In genomic region chr22:19579113-19579811, GRCh38 we compare ENCODE assay signal across 1 cellular context.
TF ChIP-seq lines count a peak whose summit lies in the region.

No MANE protein-coding gene starts in this region.

TF ChIP-seq in K562, 482 proteins besides CTCF, POLR2A, EP300 and RAD21 (continues in another document):
- TF ChIP-seq SRF (CRISPR knock-in tag; IDR thresholded peaks at IDR 0.05) (peak in 1 of 2 experiments; percentile 21; a peak in 1 of 4 replicates), NFE2L1 (tag; IDR thresholded peaks at IDR 0.05; ENCODE audit: borderline replicate concordance, low read depth) (no peak), RBM25 (IDR thresholded peaks at IDR 0.05; ENCODE audit: low read depth, low read length, severe bottlenecking) (no peak), CSDE1 (IDR thresholded peaks at IDR 0.05) (no peak), HSF4 (CRISPR knock-in tag; IDR thresholded peaks at IDR 0.05; ENCODE audit: borderline replicate concordance) (no peak; the same call in 1 of the 2 replicates), CBFB (CRISPR knock-in tag; IDR thresholded peaks at IDR 0.05) (no peak), SREBF1 (IDR thresholded peaks at IDR 0.05; ENCODE audit: borderline replicate concordance, low read depth, low read length) (no peak), ELF2 (CRISPR knock-in tag; IDR thresholded peaks at IDR 0.05) (0 out of 2 replicates have a peak, but pooled peaks have one; percentile 23), CAMTA2 (CRISPR knock-in tag; conservative IDR thresholded peaks at IDR 0.05) (peak; percentile 87; the same call in 1 of the 2 replicates), MBD2 (IDR thresholded peaks at IDR 0.05; ENCODE audit: borderline replicate concordance, low read depth) (0 out of 2 replicates have a peak, but pooled peaks have one; percentile 15), HMG20A (CRISPR knock-in tag; conservative IDR thresholded peaks at IDR 0.05) (0 out of 2 replicates have a peak, but pooled peaks have one; percentile 31), ATF1 (CRISPR knock-in tag; IDR thresholded peaks at IDR 0.05) (0 out of 2 replicates have a peak, but pooled peaks have one; percentile 14), ATF1 (tag; IDR thresholded peaks at IDR 0.05) (no peak), RUNX1 (IDR thresholded peaks at IDR 0.05; ENCODE audit: low read depth) (no peak), ZNF354B (CRISPR knock-in tag; IDR thresholded peaks at IDR 0.05) (0 out of 2 replicates have a peak, but pooled peaks have one; percentile 21), HOMEZ (CRISPR knock-in tag; IDR thresholded peaks at IDR 0.05) (0 out of 2 replicates have a peak, but pooled peaks have one; percentile 6), PHF20 (IDR thresholded peaks at IDR 0.05; ENCODE audit: partially characterized antibody) (no peak), SIN3A (IDR thresholded peaks at IDR 0.05; ENCODE audit: borderline replicate concordance in 2 of 2, control insufficient read depth in 1 of 2, low read depth in 2 of 2, low read length in 2 of 2) (peak in 1 of 2 experiments; percentile 25; a peak in 1 of 4 replicates), PRMT5 (CRISPR knock-in tag; IDR thresholded peaks at IDR 0.05) (no peak), ARID4B (CRISPR knock-in tag; IDR thresholded peaks at IDR 0.05) (peak; percentile 79; the same call in 1 of the 2 replicates), ZNF76 (CRISPR knock-in tag; IDR thresholded peaks at IDR 0.05; ENCODE audit: borderline replicate concordance) (0 out of 2 replicates have a peak, but pooled peaks have one; percentile 38), SOX6 (IDR thresholded peaks at IDR 0.05) (no peak), IRF1 (CRISPR knock-in tag; IDR thresholded peaks at IDR 0.05; ENCODE audit: borderline replicate concordance) (peak; percentile 18; the same call in 1 of the 2 replicates), ZNF121 (CRISPR knock-in tag; conservative IDR thresholded peaks at IDR 0.05) (no peak), ZNF140 (CRISPR knock-in tag; IDR thresholded peaks at IDR 0.05) (0 out of 2 replicates have a peak, but pooled peaks have one; percentile 13), ZNF436 (CRISPR knock-in tag; IDR thresholded peaks at IDR 0.05) (peak; percentile 48; the same call in 1 of the 2 replicates), HNRNPLL (IDR thresholded peaks at IDR 0.05; ENCODE audit: low read depth, low read length, poor library complexity, severe bottlenecking) (peak; percentile 12), ZNF561 (CRISPR knock-in tag; conservative IDR thresholded peaks at IDR 0.05) (0 out of 2 replicates have a peak, but pooled peaks have one; percentile 27), PPARD (CRISPR knock-in tag; IDR thresholded peaks at IDR 0.05) (0 out of 2 replicates have a peak, but pooled peaks have one; percentile 38), ZFP30 (CRISPR knock-in tag; IDR thresholded peaks at IDR 0.05; ENCODE audit: borderline replicate concordance) (no peak), ZNF589 (CRISPR knock-in tag; IDR thresholded peaks at IDR 0.05; ENCODE audit: low read depth) (0 out of 2 replicates have a peak, but pooled peaks have one; percentile 32), TEAD4 (IDR thresholded peaks at IDR 0.05; ENCODE audit: low read length) (no peak), TEAD4 (CRISPR knock-in tag; IDR thresholded peaks at IDR 0.05; ENCODE audit: borderline replicate concordance) (peak; percentile 87; the same call in 1 of the 2 replicates), ZNF785 (CRISPR knock-in tag; IDR thresholded peaks at IDR 0.05) (0 out of 2 replicates have a peak, but pooled peaks have one; percentile 7), BRD9 (IDR thresholded peaks at IDR 0.05; ENCODE audit: low read depth, partially characterized antibody) (no peak), ZNF695 (CRISPR knock-in tag; IDR thresholded peaks at IDR 0.05) (0 out of 2 replicates have a peak, but pooled peaks have one; percentile 49)
- TF ChIP-seq, protein P1, sequence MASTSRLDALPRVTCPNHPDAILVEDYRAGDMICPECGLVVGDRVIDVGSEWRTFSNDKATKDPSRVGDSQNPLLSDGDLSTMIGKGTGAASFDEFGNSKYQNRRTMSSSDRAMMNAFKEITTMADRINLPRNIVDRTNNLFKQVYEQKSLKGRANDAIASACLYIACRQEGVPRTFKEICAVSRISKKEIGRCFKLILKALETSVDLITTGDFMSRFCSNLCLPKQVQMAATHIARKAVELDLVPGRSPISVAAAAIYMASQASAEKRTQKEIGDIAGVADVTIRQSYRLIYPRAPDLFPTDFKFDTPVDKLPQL (IDR thresholded peaks at IDR 0.05; ENCODE audit: extremely low read depth, insufficient read length): no peak
- TF ChIP-seq, protein P2, sequence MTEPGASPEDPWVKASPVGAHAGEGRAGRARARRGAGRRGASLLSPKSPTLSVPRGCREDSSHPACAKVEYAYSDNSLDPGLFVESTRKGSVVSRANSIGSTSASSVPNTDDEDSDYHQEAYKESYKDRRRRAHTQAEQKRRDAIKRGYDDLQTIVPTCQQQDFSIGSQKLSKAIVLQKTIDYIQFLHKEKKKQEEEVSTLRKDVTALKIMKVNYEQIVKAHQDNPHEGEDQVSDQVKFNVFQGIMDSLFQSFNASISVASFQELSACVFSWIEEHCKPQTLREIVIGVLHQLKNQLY (CRISPR knock-in tag; conservative IDR thresholded peaks at IDR 0.05): 0 out of 4 replicates have a peak, but pooled peaks of 1 of the 2 experiments have one; percentile 64
- TF ChIP-seq, protein P3, sequence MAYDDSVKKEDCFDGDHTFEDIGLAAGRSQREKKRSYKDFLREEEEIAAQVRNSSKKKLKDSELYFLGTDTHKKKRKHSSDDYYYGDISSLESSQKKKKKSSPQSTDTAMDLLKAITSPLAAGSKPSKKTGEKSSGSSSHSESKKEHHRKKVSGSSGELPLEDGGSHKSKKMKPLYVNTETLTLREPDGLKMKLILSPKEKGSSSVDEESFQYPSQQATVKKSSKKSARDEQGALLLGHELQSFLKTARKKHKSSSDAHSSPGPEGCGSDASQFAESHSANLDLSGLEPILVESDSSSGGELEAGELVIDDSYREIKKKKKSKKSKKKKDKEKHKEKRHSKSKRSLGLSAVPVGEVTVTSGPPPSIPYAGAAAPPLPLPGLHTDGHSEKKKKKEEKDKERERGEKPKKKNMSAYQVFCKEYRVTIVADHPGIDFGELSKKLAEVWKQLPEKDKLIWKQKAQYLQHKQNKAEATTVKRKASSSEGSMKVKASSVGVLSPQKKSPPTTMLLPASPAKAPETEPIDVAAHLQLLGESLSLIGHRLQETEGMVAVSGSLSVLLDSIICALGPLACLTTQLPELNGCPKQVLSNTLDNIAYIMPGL (CRISPR knock-in tag; IDR thresholded peaks at IDR 0.05): no peak
- TF ChIP-seq, protein P4, sequence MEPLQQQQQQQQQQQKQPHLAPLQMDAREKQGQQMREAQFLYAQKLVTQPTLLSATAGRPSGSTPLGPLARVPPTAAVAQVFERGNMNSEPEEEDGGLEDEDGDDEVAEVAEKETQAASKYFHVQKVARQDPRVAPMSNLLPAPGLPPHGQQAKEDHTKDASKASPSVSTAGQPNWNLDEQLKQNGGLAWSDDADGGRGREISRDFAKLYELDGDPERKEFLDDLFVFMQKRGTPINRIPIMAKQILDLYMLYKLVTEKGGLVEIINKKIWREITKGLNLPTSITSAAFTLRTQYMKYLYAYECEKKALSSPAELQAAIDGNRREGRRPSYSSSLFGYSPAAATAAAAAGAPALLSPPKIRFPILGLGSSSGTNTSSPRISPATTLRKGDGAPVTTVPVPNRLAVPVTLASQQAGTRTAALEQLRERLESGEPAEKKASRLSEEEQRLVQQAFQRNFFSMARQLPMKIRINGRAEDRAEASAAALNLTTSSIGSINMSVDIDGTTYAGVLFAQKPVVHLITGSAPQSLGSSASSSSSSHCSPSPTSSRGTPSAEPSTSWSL (CRISPR knock-in tag; IDR thresholded peaks at IDR 0.05; ENCODE audit: borderline replicate concordance): peak; percentile 30; the same call in 1 of the 2 replicates
- TF ChIP-seq, protein P5, sequence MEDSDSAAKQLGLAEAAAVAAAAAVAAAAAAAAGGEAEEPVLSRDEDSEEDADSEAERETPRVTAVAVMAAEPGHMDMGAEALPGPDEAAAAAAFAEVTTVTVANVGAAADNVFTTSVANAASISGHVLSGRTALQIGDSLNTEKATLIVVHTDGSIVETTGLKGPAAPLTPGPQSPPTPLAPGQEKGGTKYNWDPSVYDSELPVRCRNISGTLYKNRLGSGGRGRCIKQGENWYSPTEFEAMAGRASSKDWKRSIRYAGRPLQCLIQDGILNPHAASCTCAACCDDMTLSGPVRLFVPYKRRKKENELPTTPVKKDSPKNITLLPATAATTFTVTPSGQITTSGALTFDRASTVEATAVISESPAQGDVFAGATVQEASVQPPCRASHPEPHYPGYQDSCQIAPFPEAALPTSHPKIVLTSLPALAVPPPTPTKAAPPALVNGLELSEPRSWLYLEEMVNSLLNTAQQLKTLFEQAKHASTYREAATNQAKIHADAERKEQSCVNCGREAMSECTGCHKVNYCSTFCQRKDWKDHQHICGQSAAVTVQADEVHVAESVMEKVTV (CRISPR knock-in tag; IDR thresholded peaks at IDR 0.05): no peak
- TF ChIP-seq, protein P6, sequence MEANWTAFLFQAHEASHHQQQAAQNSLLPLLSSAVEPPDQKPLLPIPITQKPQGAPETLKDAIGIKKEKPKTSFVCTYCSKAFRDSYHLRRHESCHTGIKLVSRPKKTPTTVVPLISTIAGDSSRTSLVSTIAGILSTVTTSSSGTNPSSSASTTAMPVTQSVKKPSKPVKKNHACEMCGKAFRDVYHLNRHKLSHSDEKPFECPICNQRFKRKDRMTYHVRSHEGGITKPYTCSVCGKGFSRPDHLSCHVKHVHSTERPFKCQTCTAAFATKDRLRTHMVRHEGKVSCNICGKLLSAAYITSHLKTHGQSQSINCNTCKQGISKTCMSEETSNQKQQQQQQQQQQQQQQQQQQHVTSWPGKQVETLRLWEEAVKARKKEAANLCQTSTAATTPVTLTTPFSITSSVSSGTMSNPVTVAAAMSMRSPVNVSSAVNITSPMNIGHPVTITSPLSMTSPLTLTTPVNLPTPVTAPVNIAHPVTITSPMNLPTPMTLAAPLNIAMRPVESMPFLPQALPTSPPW (CRISPR knock-in tag; IDR thresholded peaks at IDR 0.05): peak; percentile 22; the same call in 1 of the 2 replicates
- TF ChIP-seq, protein P7, sequence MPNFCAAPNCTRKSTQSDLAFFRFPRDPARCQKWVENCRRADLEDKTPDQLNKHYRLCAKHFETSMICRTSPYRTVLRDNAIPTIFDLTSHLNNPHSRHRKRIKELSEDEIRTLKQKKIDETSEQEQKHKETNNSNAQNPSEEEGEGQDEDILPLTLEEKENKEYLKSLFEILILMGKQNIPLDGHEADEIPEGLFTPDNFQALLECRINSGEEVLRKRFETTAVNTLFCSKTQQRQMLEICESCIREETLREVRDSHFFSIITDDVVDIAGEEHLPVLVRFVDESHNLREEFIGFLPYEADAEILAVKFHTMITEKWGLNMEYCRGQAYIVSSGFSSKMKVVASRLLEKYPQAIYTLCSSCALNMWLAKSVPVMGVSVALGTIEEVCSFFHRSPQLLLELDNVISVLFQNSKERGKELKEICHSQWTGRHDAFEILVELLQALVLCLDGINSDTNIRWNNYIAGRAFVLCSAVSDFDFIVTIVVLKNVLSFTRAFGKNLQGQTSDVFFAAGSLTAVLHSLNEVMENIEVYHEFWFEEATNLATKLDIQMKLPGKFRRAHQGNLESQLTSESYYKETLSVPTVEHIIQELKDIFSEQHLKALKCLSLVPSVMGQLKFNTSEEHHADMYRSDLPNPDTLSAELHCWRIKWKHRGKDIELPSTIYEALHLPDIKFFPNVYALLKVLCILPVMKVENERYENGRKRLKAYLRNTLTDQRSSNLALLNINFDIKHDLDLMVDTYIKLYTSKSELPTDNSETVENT (CRISPR knock-in tag; IDR thresholded peaks at IDR 0.05): peak; percentile 44; the same call in 1 of the 2 replicates
